8 cellular contexts compared by ENCODE assay signal in genomic region chr1:156750932-156751723, GRCh38. TPM values are rescaled to one million over a fixed set of nuclear protein-coding genes. Genes with fewer than 3 reads are reported as not detected.
DNase-seq lines count a peak whose midpoint lies in the region; ATAC-seq and TF ChIP-seq lines count a peak whose summit lies in the region.

Gene HDGF, minus strand, starts transcription at chr1:156751675. Its CDS starts 246 bp downstream, at chr1:156751429.

- 0 out of 2 replicates have a peak within 1 kb of the TSS, but pooled peaks have one; percentile 13 for H2BK20ac ChIP-seq in IMR-90 (ENCODE audit: low read depth, low read length)

- peak within 1 kb of the TSS; percentile 93 for H3K4me2 ChIP-seq in IMR-90 (ENCODE audit: low read depth, low read length)

- 0% methylated on average over 48 of the region's 99 CpGs; no CpG with 5 or more reads in 1 of the 2 experiments for WGBS in IMR-90 (ENCODE audit: extremely low coverage in 2 of 2, insufficient read length in 1 of 2), 2 experiments
- 0% methylated on average over 76 to 99 of the region's 99 CpGs for WGBS in esophagus, 2 donors

- H4K20me1 ChIP-seq in IMR-90 (ENCODE audit: insufficient read depth, low read length), result no peaks in the 10 kb centered on the region

- H2BK120ac ChIP-seq in IMR-90 (ENCODE audit: low read depth, low read length), result peak within 1 kb of the TSS; percentile 69

- H4K5ac ChIP-seq in IMR-90 (ENCODE audit: low read depth, low read length), result peak within 1 kb of the TSS; percentile 77

- peak within 1 kb of the TSS; percentile 81 for H3K56ac ChIP-seq in IMR-90 (ENCODE audit: extremely low read depth, insufficient read depth, low read length)

- CTCF ChIA-PET in Caco-2 (lab: Charles Lee) (interaction anchor here (0.6 to 2.5 kb wide), 8 partner anchors 10 to 63 kb away, joined by 3 to 24 read pairs (median 4); partner anchors contain the start of genes ISG20L2, METTL25B, MRPL24 and PRCC), IMR-90 (lab: Yijun Ruan, JAX) (interaction anchor here (1.3 kb wide), 1 partner anchor 45 kb away, joined by 4 read pairs; the partner anchor contains the start of gene CRABP2)
- CTCF ChIA-PET in activated CD4-positive, alpha-beta memory T cell treated with anti-CD3 and anti-CD28 coated beads for 36 hours (lab: Charles Lee), result interaction anchor here (0.7 to 4.1 kb wide), 6 partner anchors 9 to 127 kb away, joined by 3 to 75 read pairs (median 7); partner anchors contain the start of genes ISG20L2, METTL25B and MRPL24

- H3K79me1 ChIP-seq in IMR-90 (ENCODE audit: low read depth in 1 of 2, low read length in 2 of 2), result peaks cover 11 to 56% of the 10 kb centered on the region in 2 experiments

- no peaks in the 10 kb centered on the region for H3K9me3 Mint-ChIP-seq in Caco-2 (ENCODE audit: unreplicated experiment)
- no peaks in the 10 kb centered on the region for H3K9me3 Mint-ChIP-seq in activated CD4-positive, alpha-beta memory T cell treated with anti-CD3 and anti-CD28 coated beads for 36 hours

- peak within 1 kb of the TSS; percentile 95 for H2AFZ ChIP-seq in IMR-90 (replicated peaks; ENCODE audit: low read length, poor library complexity)

- peak within 1 kb of the TSS; percentile 83 for H2AK5ac ChIP-seq in IMR-90 (ENCODE audit: low read depth, low read length)

- intact Hi-C loops in Caco-2 (cut with micrococcal nuclease; ENCODE audit: unreplicated experiment), result loop anchor here (1.0 kb wide), 2 partner anchors 16 to 23 kb away; partner anchors contain the start of genes ISG20L2, METTL25B and PRCC
- intact Hi-C loops in IMR-90 (cut with micrococcal nuclease), result no loop called here
- intact Hi-C loops in activated CD4-positive, alpha-beta memory T cell treated with anti-CD3 and anti-CD28 coated beads for 36 hours (cut with micrococcal nuclease), result loop anchor here (1.0 to 2.0 kb wide), 4 partner anchors 10 to 66 kb away; partner anchors contain the start of genes ISG20L2, METTL25B, MRPL24 and PRCC
- intact Hi-C loops in upper lobe of right lung (cut with DNase I), result no loop called here

- peaks cover 15% of the 10 kb centered on the region; the same call in 1 of the 2 replicates for H3K9me1 ChIP-seq in IMR-90 (ENCODE audit: insufficient read depth, low read length)

- peak within 1 kb of the TSS; percentile 100 for H2AK9ac ChIP-seq in IMR-90 (replicated peaks; ENCODE audit: low read depth, low read length, poor library complexity)

- peak within 1 kb of the TSS; percentile 99 for H3K14ac ChIP-seq in IMR-90 (replicated peaks; ENCODE audit: low read depth, low read length)

- H3K9me3 ChIP-seq in Caco-2 (no peaks in the 10 kb centered on the region), IMR-90 (ENCODE audit: control insufficient read depth, insufficient read depth, low read length) (no peaks in the 10 kb centered on the region), esophagus (ENCODE audit: control insufficient read depth in 2 of 2, insufficient read depth in 1 of 2, low read depth in 1 of 2, low read length in 1 of 2) (no peaks in the 10 kb centered on the region), upper lobe of right lung (no peaks in the 10 kb centered on the region)

- H2BK5ac ChIP-seq in IMR-90 (ENCODE audit: low read depth, low read length, poor library complexity, severe bottlenecking), result peak within 1 kb of the TSS; percentile 98

- in situ Hi-C loops in IMR-90 (cut with MboI; ENCODE audit: low sequenced_read_pairs), result no loop called here

- H3K4me3 Mint-ChIP-seq in Caco-2 (ENCODE audit: unreplicated experiment), result peak within 1 kb of the TSS; percentile 79
- peak within 1 kb of the TSS; percentile 93 for H3K4me3 Mint-ChIP-seq in activated CD4-positive, alpha-beta memory T cell treated with anti-CD3 and anti-CD28 coated beads for 36 hours

- H3K36me3 Mint-ChIP-seq in Caco-2 (ENCODE audit: insufficient read depth, unreplicated experiment), result peaks cover 31% of the 10 kb centered on the region
- peaks cover 36% of the 10 kb centered on the region for H3K36me3 Mint-ChIP-seq in activated CD4-positive, alpha-beta memory T cell treated with anti-CD3 and anti-CD28 coated beads for 36 hours

- peaks cover 3% of the 10 kb centered on the region for H3K36me3 ChIP-seq in Caco-2 (ENCODE audit: control insufficient read depth, insufficient read depth, low read length)
- H3K36me3 ChIP-seq in IMR-90 (ENCODE audit: control insufficient read depth, insufficient read depth, low read length), result no peaks in the 10 kb centered on the region
- H3K36me3 ChIP-seq in esophagus (ENCODE audit: control insufficient read depth in 2 of 2, insufficient read depth in 2 of 2, low read length in 1 of 2), result no peaks in the 10 kb centered on the region
- H3K36me3 ChIP-seq in upper lobe of right lung, result no peaks in the 10 kb centered on the region

- peak within 1 kb of the TSS; percentile 93 to 96 for H4K8ac ChIP-seq in IMR-90 (ENCODE audit: low read depth in 2 of 2, low read length in 2 of 2)

- BruUV-seq in Caco-2 (replicated peaks; lab: Mats Ljungman, UMichigan) (no TSS peak), IMR-90 (replicated peaks; lab: Mats Ljungman, UMichigan) (TSS peak; percentile 16)

- no peak for TF ChIP-seq POLR2A in IMR-90 (IDR thresholded peaks at IDR 0.05; ENCODE audit: low read depth, low read length)

- peaks cover 22% of the 10 kb centered on the region for H3K4me1 Mint-ChIP-seq in Caco-2 (ENCODE audit: low read depth, unreplicated experiment)
- H3K4me1 Mint-ChIP-seq in activated CD4-positive, alpha-beta memory T cell treated with anti-CD3 and anti-CD28 coated beads for 36 hours (ENCODE audit: low read depth), result peaks cover 35% of the 10 kb centered on the region

- peaks cover 37% of the 10 kb centered on the region for H3K4me1 ChIP-seq in Caco-2
- peaks cover 35% of the 10 kb centered on the region for H3K4me1 ChIP-seq in IMR-90 (ENCODE audit: control insufficient read depth, insufficient read depth, low read length)
- peaks cover 0 to 21% of the 10 kb centered on the region in 2 donors for H3K4me1 ChIP-seq in esophagus (ENCODE audit: control insufficient read depth in 2 of 2, insufficient read depth in 2 of 2, low read length in 1 of 2)
- peaks cover 44% of the 10 kb centered on the region for H3K4me1 ChIP-seq in upper lobe of right lung

- peak within 1 kb of the TSS; percentile 55 for H3K4me3 ChIP-seq in Caco-2 (ENCODE audit: low read depth, low read length)
- peak within 1 kb of the TSS; percentile 86 for H3K4me3 ChIP-seq in IMR-90 (ENCODE audit: insufficient read depth, low read depth, low read length)
- H3K4me3 ChIP-seq in esophagus (ENCODE audit: low read depth in 1 of 2, low read length in 2 of 2), result peak within 1 kb of the TSS; percentile 95 to 99
- H3K4me3 ChIP-seq in upper lobe of right lung, result peak within 1 kb of the TSS; percentile 96

- H3K23ac ChIP-seq in IMR-90 (ENCODE audit: low read depth, low read length), result peak within 1 kb of the TSS; percentile 97

- peak within 1 kb of the TSS; percentile 99 for H4K91ac ChIP-seq in IMR-90 (ENCODE audit: insufficient read depth, low read depth, low read length)

- dilution Hi-C loops in IMR-90 (cut with HindIII; ENCODE audit: low sequenced_read_pairs, unreplicated experiment), result no loop called here

- H3K27ac Mint-ChIP-seq in Caco-2 (ENCODE audit: unreplicated experiment), result peak within 1 kb of the TSS; percentile 100
- H3K27ac Mint-ChIP-seq in activated CD4-positive, alpha-beta memory T cell treated with anti-CD3 and anti-CD28 coated beads for 36 hours, result peak within 1 kb of the TSS; percentile 94

- peak within 1 kb of the TSS; percentile 58 for H3K18ac ChIP-seq in IMR-90 (ENCODE audit: low read depth, low read length)

- H3K27me3 ChIP-seq in Caco-2 (replicated peaks; ENCODE audit: control insufficient read depth, insufficient read depth, low read length) (no peaks in the 10 kb centered on the region), IMR-90 (ENCODE audit: control insufficient read depth, insufficient read depth, low read length) (no peaks in the 10 kb centered on the region), esophagus (ENCODE audit: control insufficient read depth in 1 of 2, insufficient read depth in 2 of 2, low read length in 2 of 2) (no peaks in the 10 kb centered on the region), upper lobe of right lung (no peaks in the 10 kb centered on the region)

- no peaks in the 10 kb centered on the region for H3K27me3 Mint-ChIP-seq in Caco-2 (ENCODE audit: insufficient read depth, unreplicated experiment)
- H3K27me3 Mint-ChIP-seq in activated CD4-positive, alpha-beta memory T cell treated with anti-CD3 and anti-CD28 coated beads for 36 hours, result no peaks in the 10 kb centered on the region

- ATAC-seq in GM21367 (IDR thresholded peaks at IDR 0.05; ENCODE audit: unreplicated experiment), result peak; percentile 11
- ATAC-seq in IMR-90 (ENCODE audit: low read depth), result peak; percentile 10
- peak; percentile 13 for ATAC-seq in upper lobe of right lung

- DNase-seq in Caco-2 (peak in 1 of 2 experiments; percentile 77), IMR-90 (no peak), myocyte (ENCODE audit: low read depth) (peak; percentile 55), upper lobe of right lung (peak; percentile 88), NCI-H2196 (lab: John Stamatoyannopoulos, UW; ENCODE audit: unreplicated experiment) (no peak)
- peak; percentile 57 for DNase-seq in activated CD4-positive, alpha-beta memory T cell treated with anti-CD3 and anti-CD28 coated beads for 36 hours

- POLR2A ChIA-PET in Caco-2 (lab: Charles Lee), result interaction anchor here (0.6 to 3.3 kb wide), 10 partner anchors 10 to 438 kb away, joined by 3 to 74 read pairs (median 4); partner anchors contain the start of genes ISG20L2, METTL25B, MRPL24 and PRCC
- POLR2A ChIA-PET in IMR-90 (lab: Charles Lee; ENCODE audit: unreplicated experiment), result interaction anchor here (1.2 kb wide), 1 partner anchor 16 kb away, joined by 7 read pairs; the partner anchor contains the start of gene PRCC
- POLR2A ChIA-PET in activated CD4-positive, alpha-beta memory T cell treated with anti-CD3 and anti-CD28 coated beads for 36 hours (lab: Charles Lee), result interaction anchor here (1.0 to 3.9 kb wide), 7 partner anchors 10 to 65 kb away, joined by 4 to 48 read pairs (median 6); partner anchors contain the start of genes ISG20L2, METTL25B, MRPL24 and PRCC

- H3K4ac ChIP-seq in IMR-90 (ENCODE audit: low read depth, low read length), result peak within 1 kb of the TSS; percentile 98

- TF ChIP-seq CTCF in Caco-2 (IDR thresholded peaks at IDR 0.05; ENCODE audit: insufficient read depth in 1 of 2, low read depth in 1 of 2, low read length in 1 of 2, severe bottlenecking in 1 of 2, unreplicated experiment in 1 of 2), result no peak
- no peak for TF ChIP-seq CTCF in IMR-90 (conservative IDR thresholded peaks at IDR 0.05; ENCODE audit: low read depth, low read length)
- TF ChIP-seq CTCF in upper lobe of right lung (IDR thresholded peaks at IDR 0.05), result peak; percentile 13

- H3K9ac ChIP-seq in IMR-90 (ENCODE audit: low read depth, low read length), result peak within 1 kb of the TSS; percentile 91

- peak within 1 kb of the TSS; percentile 39; the same call in 1 of the 3 replicates for H2BK15ac ChIP-seq in IMR-90 (ENCODE audit: low read depth, low read length)

- H3K27ac ChIP-seq in IMR-90 (ENCODE audit: insufficient read depth, low read length) (peak within 1 kb of the TSS; percentile 95), esophagus (ENCODE audit: low read depth in 2 of 2, low read length in 1 of 2) (peak within 1 kb of the TSS; percentile 96 to 98), upper lobe of right lung (peak within 1 kb of the TSS; percentile 98)

- no peak for TF ChIP-seq RAD21 in IMR-90 (IDR thresholded peaks at IDR 0.05; ENCODE audit: low read length)

RNA-seq across cellular contexts. Expression of gene HDGF, which starts in this region (rescaled TPM):
- 414 and 431 TPM in 2 replicates for total RNA-seq in Caco-2 (2022)
- total RNA-seq in IMR-90 (2012; rRNA removed), result 94.6 and 145 TPM in 2 replicates
- polyA plus RNA-seq in IMR-90 (2012; rRNA removed), result 102 and 123 TPM in 2 replicates
- 53.9 and 99.5 TPM in 2 replicates for polyA plus RNA-seq in IMR-90 (2012; cell fraction: cytosol; rRNA removed)
- 55.8 and 80.7 TPM in 2 replicates for polyA plus RNA-seq in IMR-90 (2012; cell fraction: nucleus; rRNA removed; ENCODE audit: low replicate concordance)
- total RNA-seq in activated CD4-positive, alpha-beta memory T cell treated with anti-CD3 and anti-CD28 coated beads for 36 hours, result 100 to 1,000 TPM; 357 to 365 TPM
- 100 to 1,000 TPM in 1 of 2 donors, 10 to 100 TPM in 1; 88.6 to 150 TPM for polyA plus RNA-seq in esophagus
- total RNA-seq in myocyte, result 299 and 305 TPM in 2 replicates
- 214 TPM for polyA plus RNA-seq in myocyte (2012)
- 144 TPM for total RNA-seq in upper lobe of right lung

Comparison
In these comparisons a context has a peak if more than half of its experiments do, and no peak if none do; other contexts are left out.
1. DNase-seq: peak in activated CD4-positive, alpha-beta memory T cell treated with anti-CD3 and anti-CD28 coated beads for 36 hours (single experiment), myocyte (single experiment) and upper lobe of right lung (single experiment); none in IMR-90 (single experiment) and NCI-H2196 (single experiment).
2. intact Hi-C loops: an anchor here in Caco-2 (1.0 kb wide) and activated CD4-positive, alpha-beta memory T cell treated with anti-CD3 and anti-CD28 coated beads for 36 hours (1.0 to 2.0 kb wide); none called in IMR-90 and upper lobe of right lung.
3. Peak in every context shown above with its lines, with median percentiles within 50 percentile points of each other: H3K4me3 ChIP-seq, ATAC-seq and H3K27ac ChIP-seq.